In the genomic region with DNA sequence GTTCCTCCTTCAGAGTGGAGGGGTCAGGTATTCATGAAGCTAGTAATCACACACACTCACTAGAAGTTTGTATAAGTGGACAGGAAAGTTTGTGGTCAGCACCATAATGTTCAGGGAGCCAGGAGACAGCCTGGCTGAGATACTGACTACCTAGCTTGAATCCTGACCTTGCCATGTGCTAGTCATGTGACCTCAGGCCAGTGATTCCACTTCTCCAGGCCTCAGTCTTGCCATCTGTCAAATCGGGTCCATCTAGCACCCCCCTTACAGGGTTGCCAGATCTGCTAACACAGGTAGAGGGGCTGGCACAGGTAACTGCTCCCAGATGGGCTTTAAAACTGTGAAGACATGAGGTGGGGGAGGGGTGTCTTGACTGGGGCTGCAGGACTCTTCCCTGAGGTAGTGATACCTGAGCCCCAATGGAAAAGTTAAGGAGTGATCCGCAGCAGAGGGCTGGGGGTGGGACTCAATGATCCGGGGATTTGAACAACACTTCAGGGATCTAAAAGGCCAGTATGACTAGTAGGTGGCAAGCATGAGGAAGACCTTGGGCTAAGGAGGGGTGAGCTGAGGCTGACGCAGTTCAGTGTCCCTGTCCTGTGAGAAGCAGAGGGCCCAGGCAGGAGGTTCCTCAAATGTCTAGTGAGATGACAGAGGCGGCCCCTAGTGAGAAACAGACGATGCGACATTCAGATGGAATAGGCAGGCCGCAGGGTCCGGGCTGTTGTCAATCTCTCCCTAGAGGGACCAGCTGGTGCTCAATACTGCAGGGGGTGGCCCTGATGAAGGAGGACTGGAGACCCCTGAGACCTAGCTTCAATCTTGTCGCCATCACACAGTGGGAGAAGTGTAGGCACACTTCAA, we compare ENCODE assay signal across 1 cellular context.
A peak's percentile ranks its signal among the peaks of the same experiment; 100 is the strongest.
TF ChIP-seq lines count a peak whose summit lies in the region.

No MANE protein-coding gene starts in this region.

TF ChIP-seq in K562, 482 proteins besides CTCF, POLR2A, EP300 and RAD21 (continued from another document):
- no peak for TF ChIP-seq ETV6 (IDR thresholded peaks at IDR 0.05; ENCODE audit: borderline replicate concordance in 1 of 2, low read depth in 2 of 2, low read length in 1 of 2)
- TF ChIP-seq ETV6 (CRISPR knock-in tag; IDR thresholded peaks at IDR 0.05; ENCODE audit: borderline replicate concordance) = no peak
- TF ChIP-seq, protein P1, sequence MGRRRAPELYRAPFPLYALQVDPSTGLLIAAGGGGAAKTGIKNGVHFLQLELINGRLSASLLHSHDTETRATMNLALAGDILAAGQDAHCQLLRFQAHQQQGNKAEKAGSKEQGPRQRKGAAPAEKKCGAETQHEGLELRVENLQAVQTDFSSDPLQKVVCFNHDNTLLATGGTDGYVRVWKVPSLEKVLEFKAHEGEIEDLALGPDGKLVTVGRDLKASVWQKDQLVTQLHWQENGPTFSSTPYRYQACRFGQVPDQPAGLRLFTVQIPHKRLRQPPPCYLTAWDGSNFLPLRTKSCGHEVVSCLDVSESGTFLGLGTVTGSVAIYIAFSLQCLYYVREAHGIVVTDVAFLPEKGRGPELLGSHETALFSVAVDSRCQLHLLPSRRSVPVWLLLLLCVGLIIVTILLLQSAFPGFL (CRISPR knock-in tag; IDR thresholded peaks at IDR 0.05) = no peak
- TF ChIP-seq, protein P2, sequence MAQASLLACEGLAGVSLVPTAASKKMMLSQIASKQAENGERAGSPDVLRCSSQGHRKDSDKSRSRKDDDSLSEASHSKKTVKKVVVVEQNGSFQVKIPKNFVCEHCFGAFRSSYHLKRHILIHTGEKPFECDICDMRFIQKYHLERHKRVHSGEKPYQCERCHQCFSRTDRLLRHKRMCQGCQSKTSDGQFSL (CRISPR knock-in tag; IDR thresholded peaks at IDR 0.05) = peak; percentile 50; the same call in 1 of the 2 replicates
- TF ChIP-seq, protein P2 (tag; IDR thresholded peaks at IDR 0.05) = no peak; a peak in 1 of 4 replicates
- no peak for TF ChIP-seq ZNF24 (IDR thresholded peaks at IDR 0.05)
- TF ChIP-seq MYC (IDR thresholded peaks at IDR 0.05; ENCODE audit: low read depth, low read length) = 0 out of 2 replicates have a peak, but pooled peaks have one; percentile 25
- TF ChIP-seq MYC (CRISPR knock-in tag; IDR thresholded peaks at IDR 0.05; ENCODE audit: borderline replicate concordance, low read depth) = no peak
- peak; percentile 35; the same call in 1 of the 2 replicates for TF ChIP-seq ZFX (CRISPR knock-in tag; IDR thresholded peaks at IDR 0.05)
- TF ChIP-seq ZNF174 (CRISPR knock-in tag; IDR thresholded peaks at IDR 0.05) = no peak
- no peak for TF ChIP-seq ZNF253 (CRISPR knock-in tag; conservative IDR thresholded peaks at IDR 0.05)
- TF ChIP-seq NEUROD1 (IDR thresholded peaks at IDR 0.05; ENCODE audit: borderline replicate concordance, low read depth, low read length, partially characterized antibody) = no peak
- TF ChIP-seq ZNF23 (CRISPR knock-in tag; IDR thresholded peaks at IDR 0.05) = no peak
- 0 out of 2 replicates have a peak, but pooled peaks have one; percentile 16 for TF ChIP-seq CBFA2T2 (conservative IDR thresholded peaks at IDR 0.05)
- TF ChIP-seq, protein P3, sequence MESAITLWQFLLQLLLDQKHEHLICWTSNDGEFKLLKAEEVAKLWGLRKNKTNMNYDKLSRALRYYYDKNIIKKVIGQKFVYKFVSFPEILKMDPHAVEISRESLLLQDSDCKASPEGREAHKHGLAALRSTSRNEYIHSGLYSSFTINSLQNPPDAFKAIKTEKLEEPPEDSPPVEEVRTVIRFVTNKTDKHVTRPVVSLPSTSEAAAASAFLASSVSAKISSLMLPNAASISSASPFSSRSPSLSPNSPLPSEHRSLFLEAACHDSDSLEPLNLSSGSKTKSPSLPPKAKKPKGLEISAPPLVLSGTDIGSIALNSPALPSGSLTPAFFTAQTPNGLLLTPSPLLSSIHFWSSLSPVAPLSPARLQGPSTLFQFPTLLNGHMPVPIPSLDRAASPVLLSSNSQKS (CRISPR knock-in tag; IDR thresholded peaks at IDR 0.05) = no peak
- TF ChIP-seq USF2 (CRISPR knock-in tag; IDR thresholded peaks at IDR 0.05) = peak; percentile 18; the same call in 1 of the 2 replicates
- TF ChIP-seq ADNP (tag; IDR thresholded peaks at IDR 0.05) = no peak
- no peak for TF ChIP-seq IFI16 (CRISPR knock-in tag; IDR thresholded peaks at IDR 0.05)
- TF ChIP-seq RBM34 (IDR thresholded peaks at IDR 0.05; ENCODE audit: borderline replicate concordance, insufficient read depth, low read length) = no peak
- no peak for TF ChIP-seq PCBP2 (IDR thresholded peaks at IDR 0.05; ENCODE audit: low read depth, low read length, poor library complexity, severe bottlenecking)
